Comparison of ENCODE assay signal across 20 cellular contexts in the genomic region with DNA sequence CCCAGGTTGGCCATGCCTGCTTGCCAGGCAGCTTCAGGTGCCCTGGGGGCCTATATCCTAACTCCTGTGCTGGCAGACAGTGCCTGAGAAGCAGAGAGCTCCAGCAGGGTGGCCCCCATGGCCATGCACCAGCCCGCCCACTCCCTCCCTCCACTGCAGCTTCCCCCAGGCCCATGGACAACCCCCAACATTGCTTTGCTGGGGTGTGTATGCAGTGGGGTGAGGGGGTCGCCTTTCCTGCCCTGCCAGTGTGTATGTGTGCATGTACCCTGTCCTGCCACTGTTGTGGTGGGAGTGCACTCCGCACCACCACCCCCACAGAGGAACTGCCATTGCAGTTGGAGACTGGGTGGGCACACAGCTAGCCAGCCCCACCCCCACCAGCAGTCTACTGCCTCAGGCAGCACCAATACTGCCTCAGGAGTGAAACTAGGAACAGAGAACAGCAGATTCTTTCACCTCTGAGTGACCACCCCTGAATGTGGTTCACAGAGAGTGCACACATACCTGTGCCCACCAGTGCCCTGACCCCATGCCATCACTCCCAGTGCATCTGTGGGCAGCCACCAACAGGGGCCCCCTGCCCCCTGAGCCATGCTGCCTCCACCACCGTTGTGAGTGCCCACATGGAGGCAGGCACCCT.
DNase-seq lines count a peak whose midpoint lies in the region; ATAC-seq and TF ChIP-seq lines count a peak whose summit lies in the region.
"Had no signal": no experiment of that assay in that cellular context is flagged by ENCODE, and none has a peak within 500 bp of the region (broad histone marks: within the 10 kb centered on the region; RNA-seq: fewer than 3 reads in every experiment).

No MANE protein-coding gene starts in this region.

- H3K9me3 ChIP-seq in upper lobe of left lung (no peaks in the 10 kb centered on the region), ovary (no peaks in the 10 kb centered on the region)
- H3K9me3 ChIP-seq: MG63, SK-N-SH had no signal

- no peak overlapping the region for H3K4me3 Mint-ChIP-seq in activated T-helper 2 cell treated with anti-CD3 and anti-CD28 coated beads, Interferon-gamma antibody, Interleukin-2, Interleukin-4, amounts not matched to agents 10 μg/mL and 5 μg/mL and 100 μg/mL, durations not matched to agents 14 hours and 24 hours and 36 hours (ENCODE audit: low read depth)
- H3K4me3 Mint-ChIP-seq: CD4-positive, alpha-beta memory T cell had no signal

- WGBS in upper lobe of left lung, 2 donors, result 92% methylated on average over 4 of the region's 4 CpGs; no CpG with 5 or more reads in 1 of the 2 donors
- 80 to 87% (median 81%) methylated on average over 4 of the region's 4 CpGs for WGBS in ovary, 3 donors

- intact Hi-C loops in activated T-helper 2 cell treated with anti-CD3 and anti-CD28 coated beads, Interferon-gamma antibody, Interleukin-2, Interleukin-4, amounts not matched to agents 10 μg/mL and 5 μg/mL and 100 μg/mL, durations not matched to agents 14 hours and 24 hours and 36 hours (cut with micrococcal nuclease), result no loop called here
- intact Hi-C loops in ovary (cut with DNase I), result loop anchor here in 1 of 4 donors (10.0 kb wide), 1 partner anchor 151 kb away; a partner anchor contains a TSS

- H3K4me3 ChIP-seq in upper lobe of left lung (no peak overlapping the region), ovary (no peak overlapping the region)
- H3K4me3 ChIP-seq: BLaER1 treated with 17β-estradiol and CSF1 and Interleukin-3, amounts not matched to agents 10 nM and 100 nM; K562; MG63 had no signal

- H3K27ac ChIP-seq in upper lobe of left lung (no peak overlapping the region), ovary (no peak overlapping the region)
- H3K27ac ChIP-seq: BLaER1 treated with 17β-estradiol and CSF1 and Interleukin-3, amounts not matched to agents 10 nM and 100 nM had no signal

- TF ChIP-seq POLR2A in upper lobe of left lung (IDR thresholded peaks at IDR 0.05) (no peak), ovary (IDR thresholded peaks at IDR 0.05) (no peak)

- TF ChIP-seq CTCF in upper lobe of left lung (IDR thresholded peaks at IDR 0.05) (no peak), ovary (IDR thresholded peaks at IDR 0.05) (no peak)

- H3K4me1 Mint-ChIP-seq in activated T-helper 2 cell treated with anti-CD3 and anti-CD28 coated beads, Interferon-gamma antibody, Interleukin-2, Interleukin-4, amounts not matched to agents 10 μg/mL and 5 μg/mL and 100 μg/mL, durations not matched to agents 14 hours and 24 hours and 36 hours (ENCODE audit: low read depth), result no peaks in the 10 kb centered on the region
- H3K4me1 Mint-ChIP-seq: CD4-positive, alpha-beta memory T cell had no signal

- H3K27me3 Mint-ChIP-seq in activated T-helper 2 cell treated with anti-CD3 and anti-CD28 coated beads, Interferon-gamma antibody, Interleukin-2, Interleukin-4, amounts not matched to agents 10 μg/mL and 5 μg/mL and 100 μg/mL, durations not matched to agents 14 hours and 24 hours and 36 hours (ENCODE audit: low read depth), result peaks cover 22% of the 10 kb centered on the region

- H3K9me3 Mint-ChIP-seq in activated T-helper 2 cell treated with anti-CD3 and anti-CD28 coated beads, Interferon-gamma antibody, Interleukin-2, Interleukin-4, amounts not matched to agents 10 μg/mL and 5 μg/mL and 100 μg/mL, durations not matched to agents 14 hours and 24 hours and 36 hours, result no peaks in the 10 kb centered on the region

- TF ChIP-seq EP300 in upper lobe of left lung (IDR thresholded peaks at IDR 0.05) (no peak), ovary (IDR thresholded peaks at IDR 0.05) (no peak)

- H3K27me3 ChIP-seq in upper lobe of left lung (no peaks in the 10 kb centered on the region), ovary (no peaks in the 10 kb centered on the region)
- H3K27me3 ChIP-seq: BLaER1 treated with 17β-estradiol and CSF1 and Interleukin-3, amounts not matched to agents 10 nM and 100 nM; MG63 had no signal

- H3K36me3 ChIP-seq in upper lobe of left lung, result no peaks in the 10 kb centered on the region
- no peaks in the 10 kb centered on the region for H3K36me3 ChIP-seq in ovary
- H3K36me3 ChIP-seq: BLaER1 treated with 17β-estradiol and CSF1 and Interleukin-3, amounts not matched to agents 10 nM and 100 nM; MG63 had no signal

- no peak overlapping the region for H3K27ac Mint-ChIP-seq in activated T-helper 2 cell treated with anti-CD3 and anti-CD28 coated beads, Interferon-gamma antibody, Interleukin-2, Interleukin-4, amounts not matched to agents 10 μg/mL and 5 μg/mL and 100 μg/mL, durations not matched to agents 14 hours and 24 hours and 36 hours
- H3K27ac Mint-ChIP-seq: CD4-positive, alpha-beta memory T cell had no signal

- peak; percentile 59 for ATAC-seq in GM19324 (IDR thresholded peaks at IDR 0.05; ENCODE audit: low FRiP score, unreplicated experiment)
- peak; percentile 51 for ATAC-seq in HG02588 (IDR thresholded peaks at IDR 0.05; ENCODE audit: unreplicated experiment)
- peak; percentile 18 for ATAC-seq in esophagus mucosa
- ATAC-seq in upper lobe of left lung (ENCODE audit: low FRiP score in 2 of 2), result peak; percentile 42 to 46
- ATAC-seq: HCT116, K562 had no signal

- no peaks in the 10 kb centered on the region for H3K36me3 Mint-ChIP-seq in activated T-helper 2 cell treated with anti-CD3 and anti-CD28 coated beads, Interferon-gamma antibody, Interleukin-2, Interleukin-4, amounts not matched to agents 10 μg/mL and 5 μg/mL and 100 μg/mL, durations not matched to agents 14 hours and 24 hours and 36 hours (ENCODE audit: low read depth)
- H3K36me3 Mint-ChIP-seq: CD4-positive, alpha-beta memory T cell had no signal

- DNase-seq in upper lobe of left lung (peak in 1 of 2 donors; percentile 37), NAMALWA (ENCODE audit: low spot score) (no peak), COLO668 (lab: John Stamatoyannopoulos, UW; ENCODE audit: unreplicated experiment) (no peak), ovary (no peak)
- no peak for DNase-seq in activated T-helper 2 cell treated with anti-CD3 and anti-CD28 coated beads, Interferon-gamma antibody, Interleukin-2, Interleukin-4, amounts not matched to agents 10 μg/mL and 5 μg/mL and 100 μg/mL, durations not matched to agents 14 hours and 24 hours and 36 hours (ENCODE audit: low spot score)
- DNase-seq: CD4-positive, alpha-beta memory T cell; DMS153; GOT3; MG63; NCI-H1048; NCI-H1417 treated with DMSO at 0.1 percent for 48 hours; NCI-H187; SIG-M5; SK-N-SH had no signal

- H3K4me1 ChIP-seq in upper lobe of left lung, result no peaks in the 10 kb centered on the region
- peaks cover 7% of the 10 kb centered on the region for H3K4me1 ChIP-seq in ovary (ENCODE audit: insufficient read depth)
- H3K4me1 ChIP-seq: BLaER1 treated with 17β-estradiol and CSF1 and Interleukin-3, amounts not matched to agents 10 nM and 100 nM had no signal
